Comparison of ENCODE assay signal across 7 cellular contexts in genomic region chr5:1539393-1540161, GRCh38. TPM values are rescaled to one million over a fixed set of nuclear protein-coding genes. Genes with fewer than 3 reads are reported as not detected.
A peak's percentile ranks its signal among the peaks of the same experiment; 100 is the strongest.
DNase-seq lines count a peak whose midpoint lies in the region; ATAC-seq, FAIRE-seq and TF ChIP-seq lines count a peak whose summit lies in the region.
"Not testable (repeated sequence)": the region's sequence is repeated elsewhere in the genome, so short reads cannot be mapped to it uniquely, and the experiment has no call there.

No MANE protein-coding gene starts in this region.

- H3K27ac ChIP-seq in HCT116 (ENCODE audit: low read depth, low read length): peak overlapping the region; percentile 85
- H3K27ac ChIP-seq in H1 (ENCODE audit: low read depth, low read length); right lobe of liver; osteoblast (ENCODE audit: low read depth, low read length); testis: not testable (repeated sequence)

- CTCF ChIA-PET in HCT116 (lab: Charles Lee); activated CD4-positive, alpha-beta memory T cell treated with anti-CD3 and anti-CD28 coated beads, Interleukin-2, amount 10 ng/mL, durations not matched to agents 7 days and 5 days (lab: Charles Lee): not testable (repeated sequence)
- CTCF ChIA-PET in H1 (lab: Charles Lee; ENCODE audit: partially characterized antibody): interaction anchor here (0.6 to 1.2 kb wide), 2 partner anchors 61 to 105 kb away, joined by 3 to 4 read pairs; no protein-coding TSS in a partner anchor

- H2BK120ac ChIP-seq in H1 (replicated peaks; ENCODE audit: low read depth, low read length): not testable (repeated sequence)

- H3K4ac ChIP-seq in H1 (replicated peaks; ENCODE audit: insufficient read length, low read depth, low read length): not testable (repeated sequence)

- not testable (repeated sequence) for H3K27me3 ChIP-seq in HCT116 (ENCODE audit: insufficient read depth, low read length); H1 (replicated peaks in 1 of 4; ENCODE audit: control insufficient read depth in 3 of 4, extremely low read depth in 1 of 4, insufficient read depth in 3 of 4, low read length in 3 of 4); right lobe of liver; testis
- peaks cover 15% of the 10 kb centered on the region for H3K27me3 ChIP-seq in osteoblast (ENCODE audit: insufficient read depth, low read length)

- H3K36me3 ChIP-seq in HCT116 (ENCODE audit: control insufficient read depth in 1 of 2, insufficient read depth in 2 of 2, low read length in 2 of 2); H1 (ENCODE audit: control insufficient read depth in 2 of 4, insufficient read depth in 4 of 4, low read length in 3 of 4); right lobe of liver; osteoblast (ENCODE audit: insufficient read depth, low read length); testis (ENCODE audit: low read depth, missing control alignments): not testable (repeated sequence)

- not testable (repeated sequence) for H3K4me3 ChIP-seq in HCT116 (replicated peaks in 1 of 2; ENCODE audit: low read depth in 1 of 2, low read length in 2 of 2); H1 (ENCODE audit: extremely low read depth in 1 of 4, insufficient read depth in 2 of 4, low read depth in 3 of 4, low read length in 4 of 4); right lobe of liver; osteoblast (ENCODE audit: insufficient read depth, low read length); testis

- H3K9me2 ChIP-seq in HCT116 (ENCODE audit: insufficient read depth): not testable (repeated sequence)

- RAD21 ChIA-PET in HCT116 (lab: Charles Lee; ENCODE audit: low non-redundant PET in 1 of 2, low total read pairs in 2 of 2, uncharacterized antibody in 2 of 2, unreplicated experiment in 2 of 2): not testable (repeated sequence)

- H3K9me3 Mint-ChIP-seq in activated CD4-positive, alpha-beta memory T cell treated with anti-CD3 and anti-CD28 coated beads, Interleukin-2, amount 10 ng/mL, durations not matched to agents 7 days and 5 days; activated naive CD8-positive, alpha-beta T cell treated with anti-CD3 and anti-CD28 coated beads, Interleukin-2, amount 10 ng/mL, durations not matched to agents 7 days and 5 days: not testable (repeated sequence)

- H3K4me1 ChIP-seq in HCT116 (ENCODE audit: control insufficient read depth in 1 of 2, insufficient read depth in 2 of 2, low read length in 2 of 2); H1 (replicated peaks in 1 of 4; ENCODE audit: control insufficient read depth in 3 of 4, insufficient read depth in 4 of 4, low read length in 3 of 4); right lobe of liver; testis: not testable (repeated sequence)
- H3K4me1 ChIP-seq in osteoblast (ENCODE audit: insufficient read depth, low read length): peaks cover 13% of the 10 kb centered on the region

- H3K18ac ChIP-seq in H1 (ENCODE audit: extremely low read depth, low read length): not testable (repeated sequence)

- H3K23me2 ChIP-seq in H1 (ENCODE audit: low read depth, low read length): not testable (repeated sequence)

- not testable (repeated sequence) for TF ChIP-seq POLR2A in HCT116 (IDR thresholded peaks at IDR 0.05; ENCODE audit: borderline replicate concordance, extremely low read depth, insufficient read depth, insufficient read length); H1 (IDR thresholded peaks at IDR 0.05; ENCODE audit: control extremely low read depth in 1 of 2, low read depth in 2 of 2, low read length in 2 of 2); right lobe of liver (IDR thresholded peaks at IDR 0.05); testis (IDR thresholded peaks at IDR 0.05)

- H2BK15ac ChIP-seq in H1 (ENCODE audit: low read length): not testable (repeated sequence)

- TF ChIP-seq RAD21 in HCT116 (IDR thresholded peaks at IDR 0.05; ENCODE audit: low read depth); H1 (IDR thresholded peaks at IDR 0.05 in 1 of 2, conservative IDR thresholded peaks at IDR 0.05 in 1 of 2; ENCODE audit: low read depth in 2 of 2, low read length in 2 of 2): not testable (repeated sequence)

- ATAC-seq in HCT116; activated naive CD8-positive, alpha-beta T cell treated with anti-CD3 and anti-CD28 coated beads, Interleukin-2, amount 10 ng/mL, durations not matched to agents 7 days and 5 days (ENCODE audit: low read depth); right lobe of liver: not testable (repeated sequence)

- H2BK12ac ChIP-seq in H1 (ENCODE audit: low read depth, low read length): 0 out of 2 replicates have a peak overlapping the region, but pooled peaks have one; percentile 27

- not testable (repeated sequence) for H3K36me3 Mint-ChIP-seq in activated CD4-positive, alpha-beta memory T cell treated with anti-CD3 and anti-CD28 coated beads, Interleukin-2, amount 10 ng/mL, durations not matched to agents 7 days and 5 days (ENCODE audit: low read depth); activated naive CD8-positive, alpha-beta T cell treated with anti-CD3 and anti-CD28 coated beads, Interleukin-2, amount 10 ng/mL, durations not matched to agents 7 days and 5 days

- H2AFZ ChIP-seq in HCT116 (ENCODE audit: low read depth, low read length, poor library complexity, severe bottlenecking); H1 (ENCODE audit: low read length); osteoblast (ENCODE audit: low read length): not testable (repeated sequence)

- WGBS in H1 (ENCODE audit: extremely low coverage in 1 of 2, insufficient coverage in 1 of 2, insufficient read length in 1 of 2, insufficient replicate concordance in 2 of 2, low coverage in 1 of 2, low lambda C conversion rate in 2 of 2, missing lambda C conversion rate in 1 of 2), 2 experiments: 70% methylated on average over 7 of the region's 8 CpGs; no CpG with 5 or more reads in 1 of the 2 experiments
- WGBS in right lobe of liver (ENCODE audit: insufficient coverage, low coverage, low lambda C conversion rate, missing lambda C conversion rate): 23% methylated on average over 3 of the region's 8 CpGs
- WGBS in testis, 2 donors: 39 to 79% methylated on average over 3 to 8 of the region's 8 CpGs

- 0 out of 2 replicates have a peak overlapping the region, but pooled peaks have one; percentile 34 for H2AK5ac ChIP-seq in H1 (ENCODE audit: low read depth, low read length)

- H4K5ac ChIP-seq in H1 (ENCODE audit: insufficient read length, low read depth, low read length): not testable (repeated sequence)

- H3K9me3 ChIP-seq in HCT116 (ENCODE audit: control insufficient read depth in 1 of 2, insufficient read depth in 1 of 2, low read depth in 1 of 2, low read length in 2 of 2); H1 (ENCODE audit: insufficient read depth in 2 of 2, low read depth in 1 of 2, low read length in 1 of 2); right lobe of liver; osteoblast (ENCODE audit: low read depth, low read length); testis: not testable (repeated sequence)

- not testable (repeated sequence) for H3K14ac ChIP-seq in H1 (ENCODE audit: insufficient read length)

- H3K27ac Mint-ChIP-seq in activated CD4-positive, alpha-beta memory T cell treated with anti-CD3 and anti-CD28 coated beads, Interleukin-2, amount 10 ng/mL, durations not matched to agents 7 days and 5 days; activated naive CD8-positive, alpha-beta T cell treated with anti-CD3 and anti-CD28 coated beads, Interleukin-2, amount 10 ng/mL, durations not matched to agents 7 days and 5 days: not testable (repeated sequence)

- not testable (repeated sequence) for H4K91ac ChIP-seq in H1 (replicated peaks; ENCODE audit: insufficient read length, low read length)

- H3K4me3 Mint-ChIP-seq in activated CD4-positive, alpha-beta memory T cell treated with anti-CD3 and anti-CD28 coated beads, Interleukin-2, amount 10 ng/mL, durations not matched to agents 7 days and 5 days; activated naive CD8-positive, alpha-beta T cell treated with anti-CD3 and anti-CD28 coated beads, Interleukin-2, amount 10 ng/mL, durations not matched to agents 7 days and 5 days: not testable (repeated sequence)

- not testable (repeated sequence) for TF ChIP-seq CTCF in HCT116 (IDR thresholded peaks at IDR 0.05 in 2 of 3, conservative IDR thresholded peaks at IDR 0.05 in 1 of 3; ENCODE audit: borderline replicate concordance in 1 of 3, insufficient read depth in 1 of 3, low read depth in 2 of 3, low read length in 2 of 3); H1 (IDR thresholded peaks at IDR 0.05; ENCODE audit: control extremely low read depth in 1 of 3, insufficient read depth in 1 of 3, low read depth in 1 of 3, low read length in 3 of 3); right lobe of liver (IDR thresholded peaks at IDR 0.05); osteoblast (IDR thresholded peaks at IDR 0.05; ENCODE audit: extremely low read depth, low read depth, low read length); testis (IDR thresholded peaks at IDR 0.05)

- not testable (repeated sequence) for H3K79me1 ChIP-seq in H1 (ENCODE audit: low read depth, low read length)

- not testable (repeated sequence) for H3K79me2 ChIP-seq in HCT116 (ENCODE audit: insufficient read depth, low read length); H1 (ENCODE audit: control insufficient read depth in 1 of 2, insufficient read depth in 2 of 2, low read length in 2 of 2); osteoblast (ENCODE audit: insufficient read depth, low read length)

- TF ChIP-seq EP300 in H1 (IDR thresholded peaks at IDR 0.05; ENCODE audit: borderline replicate concordance in 1 of 2, low read depth in 2 of 2, low read length in 2 of 2): not testable (repeated sequence)

- H4K8ac ChIP-seq in H1 (ENCODE audit: extremely low read depth, insufficient read depth, low read length): peak overlapping the region; percentile 75; the same call in 1 of the 2 replicates

- FAIRE-seq in H1 (lab: Jason Lieb, UNC): not testable (repeated sequence)

- peak overlapping the region; percentile 44; the same call in 1 of the 2 replicates for H2BK5ac ChIP-seq in H1 (ENCODE audit: low read depth, low read length)

- H3K23ac ChIP-seq in H1 (ENCODE audit: insufficient read length): not testable (repeated sequence)

- not testable (repeated sequence) for H2BK20ac ChIP-seq in H1 (ENCODE audit: low read length)

- not testable (repeated sequence) for H3K4me2 ChIP-seq in HCT116 (ENCODE audit: low read length); H1 (ENCODE audit: insufficient read depth in 1 of 2, low read depth in 2 of 2, low read length in 2 of 2); osteoblast (ENCODE audit: insufficient read depth, low read length)

- POLR2A ChIA-PET in HCT116 (lab: Charles Lee); activated CD4-positive, alpha-beta memory T cell treated with anti-CD3 and anti-CD28 coated beads, Interleukin-2, amount 10 ng/mL, durations not matched to agents 7 days and 5 days (lab: Charles Lee); activated naive CD8-positive, alpha-beta T cell treated with anti-CD3 and anti-CD28 coated beads, Interleukin-2, amount 10 ng/mL, durations not matched to agents 7 days and 5 days (lab: Charles Lee); H1 (lab: Charles Lee; ENCODE audit: partially characterized antibody): not testable (repeated sequence)

- intact Hi-C loops in HCT116 (cut with micrococcal nuclease); right lobe of liver (cut with DNase I); testis (cut with DNase I; ENCODE audit: low total_unique reads): not testable (repeated sequence)

- peaks cover 26% of the 10 kb centered on the region for H3K4me1 Mint-ChIP-seq in activated CD4-positive, alpha-beta memory T cell treated with anti-CD3 and anti-CD28 coated beads, Interleukin-2, amount 10 ng/mL, durations not matched to agents 7 days and 5 days
- peaks cover 19% of the 10 kb centered on the region for H3K4me1 Mint-ChIP-seq in activated naive CD8-positive, alpha-beta T cell treated with anti-CD3 and anti-CD28 coated beads, Interleukin-2, amount 10 ng/mL, durations not matched to agents 7 days and 5 days

- not testable (repeated sequence) for DNase-seq in HCT116 (ENCODE audit: low read depth, low spot score); H1 (ENCODE audit: low read depth in 1 of 2, low spot score in 2 of 2)
- peak; percentile 14 for DNase-seq in activated CD4-positive, alpha-beta memory T cell treated with anti-CD3 and anti-CD28 coated beads, Interleukin-2, amount 10 ng/mL, durations not matched to agents 7 days and 5 days
- DNase-seq in activated naive CD8-positive, alpha-beta T cell treated with anti-CD3 and anti-CD28 coated beads, Interleukin-2, amount 10 ng/mL, durations not matched to agents 7 days and 5 days: peak; percentile 13
- DNase-seq in right lobe of liver (peak in 2 of 3 donors; percentile 15 to 32), osteoblast (ENCODE audit: insufficient read length, low spot score, missing footprints) (peak; percentile 46), testis (peak; percentile 4)

- BruUV-seq in HCT116 (replicated peaks; lab: Mats Ljungman, UMichigan): not testable (repeated sequence)

- not testable (repeated sequence) for H3K9ac ChIP-seq in HCT116 (ENCODE audit: low read length); H1 (replicated peaks in 1 of 4; ENCODE audit: extremely low read depth in 1 of 4, low read depth in 3 of 4, low read length in 3 of 4)

- not testable (repeated sequence) for H3K56ac ChIP-seq in H1 (replicated peaks; ENCODE audit: insufficient read length, low read depth, low read length)

- H4K20me1 ChIP-seq in HCT116 (ENCODE audit: insufficient read depth); H1 (replicated peaks in 1 of 2; ENCODE audit: control insufficient read depth in 1 of 2, insufficient read depth in 2 of 2, low read length in 2 of 2); osteoblast (ENCODE audit: insufficient read depth, low read length): not testable (repeated sequence)

- not testable (repeated sequence) for H3K27me3 Mint-ChIP-seq in activated CD4-positive, alpha-beta memory T cell treated with anti-CD3 and anti-CD28 coated beads, Interleukin-2, amount 10 ng/mL, durations not matched to agents 7 days and 5 days; activated naive CD8-positive, alpha-beta T cell treated with anti-CD3 and anti-CD28 coated beads, Interleukin-2, amount 10 ng/mL, durations not matched to agents 7 days and 5 days

RNA-seq across cellular contexts. Expression of gene LPCAT1, which starts 15.8 kb away (rescaled TPM):
- total RNA-seq in HCT116 (2021; ENCODE audit: unreplicated experiment) (75.0 TPM), right lobe of liver (10 to 100 TPM in 3 of 6 experiments, 1 to 10 TPM in 3; 6.9 to 38.6 (median 13.1) TPM), osteoblast (11.6 and 15.6 TPM in 2 replicates), testis (10 to 100 TPM; 21.1 to 27.1 TPM)
- polyA plus RNA-seq in HCT116 (2012): 33.5 and 34.7 TPM in 2 replicates
- total RNA-seq in activated CD4-positive, alpha-beta memory T cell treated with anti-CD3 and anti-CD28 coated beads, Interleukin-2, amount 10 ng/mL, durations not matched to agents 7 days and 5 days: 10 to 100 TPM; 68.7 to 71.4 TPM
- 10 to 100 TPM; 70.8 to 72.2 TPM for total RNA-seq in activated naive CD8-positive, alpha-beta T cell treated with anti-CD3 and anti-CD28 coated beads, Interleukin-2, amount 10 ng/mL, durations not matched to agents 7 days and 5 days
- total RNA-seq in H1 (2021; fragmentation: NEBNext Ultra II Directional; extraction: Animal tissue kit (Norgen Biotek cat#: 25700)): 260 and 266 TPM in 2 replicates
- polyA plus RNA-seq in H1 (2011; rRNA removed) (107 and 168 TPM in 2 replicates), testis (ENCODE audit: insufficient read depth, low read depth, low replicate concordance) (23.9 TPM)
- 145 TPM for polyA plus RNA-seq in H1 (2011; cell fraction: cytosol; rRNA removed)
- 161 TPM for polyA plus RNA-seq in H1 (2011; cell fraction: nucleus; rRNA removed)
- 129 to 148 TPM (median 136 TPM) in 4 replicates for polyA plus RNA-seq in H1 (2012, experiment 1 of 2)
- 146 TPM for polyA plus RNA-seq in H1 (2012, experiment 2 of 2)
- 245 TPM for polyA plus RNA-seq in H1 (2013, experiment 1 of 2)
- 311 TPM for polyA plus RNA-seq in H1 (2013, experiment 2 of 2)
- polyA minus RNA-seq in H1 (2011; rRNA and poly(A)+ RNA removed): 76.4 and 90.5 TPM in 2 replicates
- polyA minus RNA-seq in H1 (2011; cell fraction: cytosol; rRNA and poly(A)+ RNA removed): 92.9 TPM
- 64.8 TPM for polyA minus RNA-seq in H1 (2011; cell fraction: nucleus; rRNA and poly(A)+ RNA removed)
